ENCODE assay signal across 8 cellular contexts in the genomic region with DNA sequence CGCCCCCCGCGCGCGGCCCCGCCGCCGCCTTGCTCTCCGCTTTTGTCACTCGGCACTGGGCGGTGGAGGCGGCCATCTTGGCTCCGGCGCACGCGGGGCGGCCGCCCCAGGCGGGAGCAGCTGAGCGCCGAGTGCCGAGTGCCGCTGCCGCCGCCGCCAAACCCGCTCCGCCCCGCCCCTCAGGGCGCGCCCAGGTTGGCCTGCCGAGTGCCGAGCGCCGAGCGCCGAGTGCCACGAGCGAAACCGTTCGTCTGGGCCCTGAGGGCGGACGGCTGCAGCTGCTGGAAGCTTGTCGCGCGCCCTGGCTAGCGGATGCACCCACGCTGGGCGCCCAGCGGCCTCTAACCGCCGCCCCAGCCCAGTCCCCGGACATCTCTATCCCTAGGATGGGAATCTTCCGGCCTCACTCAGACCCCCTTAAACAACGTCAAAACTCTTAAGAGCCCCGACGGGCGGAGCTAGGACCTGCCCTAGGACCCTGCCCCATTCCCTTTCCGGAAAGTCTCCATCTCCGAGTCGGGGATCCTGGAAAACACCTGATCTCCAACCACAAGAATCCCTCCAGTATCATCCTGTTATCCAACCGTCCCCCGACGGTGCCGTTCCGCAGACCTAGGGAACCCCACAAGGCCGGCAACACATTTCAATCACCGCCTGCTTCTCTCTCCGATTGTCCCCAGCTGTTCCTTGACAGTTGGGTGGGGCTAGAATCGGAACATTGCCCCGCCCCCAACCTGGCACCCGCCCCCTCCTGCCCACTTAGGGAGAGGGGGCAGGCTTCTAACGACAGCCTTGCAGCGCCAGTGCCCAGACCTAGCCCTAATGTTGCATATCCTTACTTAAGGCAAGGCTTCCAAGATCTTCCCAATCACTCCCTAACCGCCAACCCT. TPM values are rescaled to one million over a fixed set of nuclear protein-coding genes. Genes with fewer than 3 reads are reported as not detected.
DNase-seq lines count a peak whose midpoint lies in the region; ATAC-seq, FAIRE-seq and TF ChIP-seq lines count a peak whose summit lies in the region.

No MANE protein-coding gene starts in this region.

- H3K4me3 ChIP-seq in SJSA1 (peak overlapping the region; percentile 89), neutrophil (ENCODE audit: low read depth in 1 of 2, low read length in 1 of 2) (peak overlapping the region; percentile 77 to 78)

- no peaks in the 10 kb centered on the region for H3K27me3 ChIP-seq in SJSA1 (replicated peaks)
- no peaks in the 10 kb centered on the region for H3K27me3 ChIP-seq in neutrophil

- H3K4me1 ChIP-seq in SJSA1 (replicated peaks), result peaks cover 19% of the 10 kb centered on the region
- peaks cover 24% of the 10 kb centered on the region in 2 experiments for H3K4me1 ChIP-seq in neutrophil (ENCODE audit: control insufficient read depth in 1 of 2, insufficient read depth in 1 of 2, low read depth in 1 of 2, low read length in 1 of 2)

- peaks cover 39% of the 10 kb centered on the region for H3K36me3 ChIP-seq in SJSA1
- peaks cover 59% of the 10 kb centered on the region for H3K36me3 ChIP-seq in neutrophil

- H3K9me3 ChIP-seq in SJSA1 (replicated peaks) (no peaks in the 10 kb centered on the region), neutrophil (no peaks in the 10 kb centered on the region)

- no peak for FAIRE-seq in frontal cortex (lab: Jason Lieb, UNC)

- ATAC-seq in GM21619 (IDR thresholded peaks at IDR 0.05; ENCODE audit: unreplicated experiment), result peak; percentile 44

- TF ChIP-seq CTCF in neutrophil (IDR thresholded peaks at IDR 0.05), result peak; percentile 36

- DNase-seq in DMS114 treated with DMSO at 0.1 percent for 48 hours (lab: John Stamatoyannopoulos, UW; ENCODE audit: unreplicated experiment) (peak; percentile 77), M059J (ENCODE audit: low read depth) (peak; percentile 87), SJSA1 (ENCODE audit: low read depth in 1 of 2, low spot score in 2 of 2) (peak; percentile 80 to 93), frontal cortex (ENCODE audit: low spot score in 2 of 2) (peak; percentile 100), stromal cell of bone marrow (ENCODE audit: low read depth) (peak; percentile 85)
- peak; percentile 95 for DNase-seq in activated naive CD4-positive, alpha-beta T cell treated with Interleukin-2 at 50 U/mL for 16 hours

- no peak overlapping the region; the same call in 1 of the 2 replicates for H3K27ac ChIP-seq in SJSA1
- peak overlapping the region; percentile 84 for H3K27ac ChIP-seq in neutrophil

RNA-seq across cellular contexts. Expression of gene AKAP8L, which starts 14.1 kb away (rescaled TPM):
- 59.7 and 63.6 TPM in 2 replicates for total RNA-seq in M059J (2014; rRNA removed; shearing (Covaris generic))
- total RNA-seq in SJSA1 (2014; rRNA removed; shearing (Covaris generic)), result 76.3 and 82.0 TPM in 2 replicates
- total RNA-seq in frontal cortex, result 65.2 TPM

RNA-seq across cellular contexts. Expression of gene WIZ, which starts 16.9 kb away (rescaled TPM):
- total RNA-seq in M059J (2014; rRNA removed; shearing (Covaris generic)), result 7.2 and 16.9 TPM in 2 replicates
- total RNA-seq in SJSA1 (2014; rRNA removed; shearing (Covaris generic)), result 11.6 and 13.5 TPM in 2 replicates
- 10.6 TPM for total RNA-seq in frontal cortex

RNA-seq across cellular contexts. Expression of gene RASAL3, which starts 31.5 kb away (rescaled TPM):
- 0.05 TPM in 1 of 2 replicates, not detected in the other for total RNA-seq in M059J (2014; rRNA removed; shearing (Covaris generic))
- total RNA-seq in SJSA1 (2014; rRNA removed; shearing (Covaris generic)), result not detected in 2 replicates
- 0.41 TPM for total RNA-seq in frontal cortex

RNA-seq across cellular contexts. Expression of gene PGLYRP2, which starts 46.4 kb away (rescaled TPM):
- total RNA-seq in M059J (2014; rRNA removed; shearing (Covaris generic)), result 0.17 TPM in 1 of 2 replicates, not detected in the other
- total RNA-seq in SJSA1 (2014; rRNA removed; shearing (Covaris generic)), result not detected in 2 replicates
- total RNA-seq in frontal cortex, result not detected

RNA-seq across cellular contexts. Expression of gene AKAP8, which starts 53.3 kb away (rescaled TPM):
- total RNA-seq in M059J (2014; rRNA removed; shearing (Covaris generic)), result 10.1 and 16.4 TPM in 2 replicates
- total RNA-seq in SJSA1 (2014; rRNA removed; shearing (Covaris generic)), result 10.9 and 27.5 TPM in 2 replicates
- 9.8 TPM for total RNA-seq in frontal cortex
